Comparison of ENCODE assay signal across 8 cellular contexts in genomic region chr2:131492418-131493198, GRCh38. TPM values are rescaled to one million over a fixed set of nuclear protein-coding genes. Genes with fewer than 3 reads are reported as not detected.
DNase-seq lines count a peak whose midpoint lies in the region; ATAC-seq and TF ChIP-seq lines count a peak whose summit lies in the region.

No MANE protein-coding gene starts in this region.

- H3K4me3 Mint-ChIP-seq in naive thymus-derived CD8-positive, alpha-beta T cell = peak overlapping the region; percentile 93 to 98 (median 96)
- H3K4me3 Mint-ChIP-seq in stimulated activated naive B cell treated with anti-CD40 and anti-IgM and Interleukin-4, amounts not matched to agents 10 μg/mL and 1 μg/mL and 100 μg/mL, for 72 hours = peak overlapping the region; percentile 96 to 98

- peaks cover 28 to 57% (median 48%) of the 10 kb centered on the region in 4 donors for H3K4me1 Mint-ChIP-seq in naive thymus-derived CD8-positive, alpha-beta T cell
- H3K4me1 Mint-ChIP-seq in stimulated activated naive B cell treated with anti-CD40 and anti-IgM and Interleukin-4, amounts not matched to agents 10 μg/mL and 1 μg/mL and 100 μg/mL, for 72 hours = peaks cover 33 to 65% of the 10 kb centered on the region in 2 donors

- no peaks in the 10 kb centered on the region for H3K27me3 Mint-ChIP-seq in naive thymus-derived CD8-positive, alpha-beta T cell
- no peaks in the 10 kb centered on the region for H3K27me3 Mint-ChIP-seq in stimulated activated naive B cell treated with anti-CD40 and anti-IgM and Interleukin-4, amounts not matched to agents 10 μg/mL and 1 μg/mL and 100 μg/mL, for 72 hours

- peaks cover 0 to 11% (median 0%) of the 10 kb centered on the region in 3 donors for H3K36me3 Mint-ChIP-seq in naive thymus-derived CD8-positive, alpha-beta T cell
- peaks cover 26 to 35% of the 10 kb centered on the region in 2 donors for H3K36me3 Mint-ChIP-seq in stimulated activated naive B cell treated with anti-CD40 and anti-IgM and Interleukin-4, amounts not matched to agents 10 μg/mL and 1 μg/mL and 100 μg/mL, for 72 hours

- DNase-seq in ELR (ENCODE audit: low read depth) = peak; percentile 95
- peak; percentile 70 for DNase-seq in GOT3 (lab: John Stamatoyannopoulos, UW)
- DNase-seq in LHCN-M2 (ENCODE audit: low read depth) = peak; percentile 87
- peak; percentile 85 for DNase-seq in RKO (ENCODE audit: low spot score)
- peak; percentile 84 to 93 for DNase-seq in activated T-helper 1 cell treated with anti-CD3 and anti-CD28 coated beads, Interleukin-2, amount 50 U/mL, for 16 hours (ENCODE audit: low read depth in 1 of 2, low spot score in 1 of 2)
- peak; percentile 86 for DNase-seq in fibroblast of mammary gland (ENCODE audit: low read depth)
- peak; percentile 87 to 99 (median 93) for DNase-seq in naive thymus-derived CD8-positive, alpha-beta T cell
- peak; percentile 97 for DNase-seq in stimulated activated naive B cell treated with anti-CD40 and anti-IgM and Interleukin-4, amounts not matched to agents 10 μg/mL and 1 μg/mL and 100 μg/mL, for 72 hours

- POLR2A ChIA-PET in naive thymus-derived CD8-positive, alpha-beta T cell (lab: Charles Lee) = interaction anchor here (0.7 to 1.9 kb wide), 7 partner anchors 180 to 1151 kb away, joined by 3 to 9 read pairs (median 5); partner anchors contain the start of gene IMP4

- peak overlapping the region; percentile 82 for H3K4me3 ChIP-seq in fibroblast of mammary gland (ENCODE audit: control insufficient read depth, low read depth, low read length)

- H3K9me3 Mint-ChIP-seq in naive thymus-derived CD8-positive, alpha-beta T cell = no peaks in the 10 kb centered on the region
- no peaks in the 10 kb centered on the region for H3K9me3 Mint-ChIP-seq in stimulated activated naive B cell treated with anti-CD40 and anti-IgM and Interleukin-4, amounts not matched to agents 10 μg/mL and 1 μg/mL and 100 μg/mL, for 72 hours

- peak overlapping the region; percentile 86 to 99 (median 98) for H3K27ac Mint-ChIP-seq in naive thymus-derived CD8-positive, alpha-beta T cell
- H3K27ac Mint-ChIP-seq in stimulated activated naive B cell treated with anti-CD40 and anti-IgM and Interleukin-4, amounts not matched to agents 10 μg/mL and 1 μg/mL and 100 μg/mL, for 72 hours = peak overlapping the region; percentile 96

- peak; percentile 72 to 73 for ATAC-seq in naive thymus-derived CD8-positive, alpha-beta T cell
- ATAC-seq in stimulated activated naive B cell treated with anti-CD40 and anti-IgM and Interleukin-4, amounts not matched to agents 10 μg/mL and 1 μg/mL and 100 μg/mL, for 72 hours (replicated peaks) = peak; percentile 84 to 88

- peak; percentile 54 for TF ChIP-seq CTCF in fibroblast of mammary gland (conservative IDR thresholded peaks at IDR 0.05; ENCODE audit: control insufficient read depth, insufficient read depth, low read depth, low read length)

RNA-seq across cellular contexts. Expression of gene MZT2A, which starts 0.4 kb away (rescaled TPM):
- total RNA-seq in LHCN-M2 (2014; rRNA removed) = 93.8 and 135 TPM in 2 replicates
- 144 TPM for polyA plus RNA-seq in LHCN-M2 (2012)
- 10 to 100 TPM; 95.6 to 99.1 TPM for total RNA-seq in naive thymus-derived CD8-positive, alpha-beta T cell
- 100 to 1,000 TPM; 103 to 156 (median 104) TPM for polyA plus RNA-seq in naive thymus-derived CD8-positive, alpha-beta T cell

RNA-seq across cellular contexts. Expression of gene TUBA3D, which starts 16.7 kb away (rescaled TPM):
- total RNA-seq in LHCN-M2 (2014; rRNA removed) = 2.0 TPM in 1 of 2 replicates, not detected in the other
- polyA plus RNA-seq in LHCN-M2 (2012) = 0.10 TPM
- not detected for total RNA-seq in naive thymus-derived CD8-positive, alpha-beta T cell
- not detected for polyA plus RNA-seq in naive thymus-derived CD8-positive, alpha-beta T cell

RNA-seq across cellular contexts. Expression of gene CCDC74A, which starts 35.1 kb away (rescaled TPM):
- total RNA-seq in LHCN-M2 (2014; rRNA removed) = 14.2 and 20.6 TPM in 2 replicates
- 7.3 TPM for polyA plus RNA-seq in LHCN-M2 (2012)
- under 1 TPM; 0.44 to 0.49 TPM for total RNA-seq in naive thymus-derived CD8-positive, alpha-beta T cell
- under 1 TPM in 1 of 3 donors, not detected in 2; 0.53 TPM for polyA plus RNA-seq in naive thymus-derived CD8-positive, alpha-beta T cell

Comparison
In these comparisons a context has a peak if more than half of its experiments do, and no peak if none do; other contexts are left out.
1. Peak in every context shown above with its lines: DNase-seq, ATAC-seq and H3K4me3 ChIP-seq.
2. RNA of gene CCDC74A, which starts 35.1 kb away (total RNA-seq): 14.2 to 20.6 TPM in LHCN-M2; 0.44 to 0.49 TPM in naive thymus-derived CD8-positive, alpha-beta T cell; every median in the first group is over 10 times any median in the second.